Comparison of ENCODE assay signal across 13 cellular contexts in the genomic region with DNA sequence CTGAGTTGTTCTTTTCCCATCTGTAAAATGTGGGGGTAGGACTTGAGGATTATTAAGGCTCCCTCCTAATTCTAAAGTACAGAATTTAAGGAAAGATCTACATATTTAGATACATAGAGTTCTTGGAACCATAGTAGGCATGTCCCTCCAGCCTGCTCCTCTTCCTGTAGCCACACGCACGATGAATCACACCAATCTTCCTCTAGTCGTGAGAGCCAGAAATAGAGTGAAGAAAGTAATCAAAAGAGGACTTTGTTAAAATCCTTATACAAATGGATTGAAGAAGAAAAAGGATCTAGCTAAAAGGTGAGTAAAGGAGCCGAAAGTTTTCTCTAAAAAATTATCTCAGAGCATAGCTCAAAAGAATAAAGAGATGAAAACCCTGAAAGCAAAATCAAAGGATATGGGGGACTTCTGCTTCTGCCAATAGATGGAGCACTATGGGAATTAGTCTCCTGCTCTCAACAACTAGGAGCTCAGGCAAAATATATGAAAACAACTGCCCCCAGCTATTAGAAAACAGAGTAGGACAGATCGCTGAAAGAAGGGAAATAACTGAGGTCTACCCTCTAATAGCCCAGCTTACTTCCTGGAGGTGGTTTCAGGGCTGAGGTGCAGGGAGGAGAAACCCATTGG. TPM values are rescaled to one million over a fixed set of nuclear protein-coding genes. Genes with fewer than 3 reads are reported as not detected.
DNase-seq lines count a peak whose midpoint lies in the region; ATAC-seq and TF ChIP-seq lines count a peak whose summit lies in the region.
"Had no signal": no experiment of that assay in that cellular context is flagged by ENCODE, and none has a peak within 500 bp of the region (broad histone marks: within the 10 kb centered on the region; RNA-seq: fewer than 3 reads in every experiment).

No MANE protein-coding gene starts in this region.

- H2BK5ac ChIP-seq in neuronal stem cell (ENCODE audit: low read length): no peak overlapping the region

- H3F3A ChIP-seq in GM23248 (ENCODE audit: insufficient read depth): no peaks in the 10 kb centered on the region

- H2AFZ ChIP-seq in GM23248: peak overlapping the region; percentile 54
- H2AFZ ChIP-seq in neuronal stem cell (ENCODE audit: low read length): peak overlapping the region; percentile 9

- no peaks in the 10 kb centered on the region for H4K20me1 ChIP-seq in GM23248 (ENCODE audit: insufficient read depth)

- WGBS in GM23248 (ENCODE audit: low coverage in 1 of 2, low lambda C conversion rate in 2 of 2, missing lambda C conversion rate in 2 of 2), 2 experiments: 35 to 41% methylated on average over 5 of the region's 5 CpGs
- no CpG with 5 or more reads among the region's 5 CpGs for WGBS in neuronal stem cell (ENCODE audit: extremely low coverage in 2 of 2, insufficient read length in 2 of 2, insufficient replicate concordance in 1 of 2), 2 donors
- WGBS in esophagus muscularis mucosa: 59% methylated on average over 5 of the region's 5 CpGs
- WGBS in esophagus squamous epithelium, 2 donors: 22 to 37% methylated on average over 5 of the region's 5 CpGs

- H3K9ac ChIP-seq in GM23248 (no peak overlapping the region), neuronal stem cell (ENCODE audit: low read depth, low read length, poor library complexity) (no peak overlapping the region)

- no peaks in the 10 kb centered on the region for H3K27me3 ChIP-seq in GM23248 (replicated peaks; ENCODE audit: insufficient read depth)
- H3K27me3 ChIP-seq in neuronal stem cell (ENCODE audit: control insufficient read depth in 3 of 3, insufficient read depth in 3 of 3, low read depth in 1 of 3, low read length in 3 of 3): no peaks in the 10 kb centered on the region
- no peaks in the 10 kb centered on the region for H3K27me3 ChIP-seq in esophagus muscularis mucosa
- H3K27me3 ChIP-seq in esophagus squamous epithelium: no peaks in the 10 kb centered on the region

- H3K79me2 ChIP-seq in GM23248 (ENCODE audit: insufficient read depth): no peaks in the 10 kb centered on the region

- H2BK120ac ChIP-seq in neuronal stem cell (ENCODE audit: low read depth, low read length): no peak overlapping the region

- H3K4me1 ChIP-seq in GM23248 (ENCODE audit: insufficient read depth) (peaks cover 7% of the 10 kb centered on the region), neuronal stem cell (ENCODE audit: control insufficient read depth in 2 of 2, insufficient read depth in 1 of 2, low read depth in 1 of 2, low read length in 2 of 2) (peaks cover 0 to 1% of the 10 kb centered on the region in 2 donors), esophagus muscularis mucosa (no peaks in the 10 kb centered on the region), esophagus squamous epithelium (peaks cover 0 to 8% (median 0%) of the 10 kb centered on the region in 3 donors)
- H3K4me1 ChIP-seq: lower lobe of right lung had no signal

- TF ChIP-seq EP300 in esophagus muscularis mucosa (IDR thresholded peaks at IDR 0.05): no peak

- H4K91ac ChIP-seq in neuronal stem cell (ENCODE audit: low read depth, low read length, poor library complexity): no peak overlapping the region

- H3K79me1 ChIP-seq in neuronal stem cell (ENCODE audit: low read depth, low read length): no peaks in the 10 kb centered on the region

- no peak overlapping the region for H3K27ac ChIP-seq in GM23248
- no peak overlapping the region for H3K27ac ChIP-seq in neuronal stem cell (replicated peaks; ENCODE audit: low read length)
- H3K27ac ChIP-seq in esophagus muscularis mucosa (replicated peaks in 1 of 4): no peak overlapping the region
- H3K27ac ChIP-seq in esophagus squamous epithelium: no peak overlapping the region
- H3K27ac ChIP-seq: lower lobe of right lung, skin epidermis had no signal

- no peak overlapping the region for H3K4ac ChIP-seq in neuronal stem cell (ENCODE audit: low read length)

- peak; percentile 70 for DNase-seq in GM23248
- DNase-seq in OCI-M1 (lab: John Stamatoyannopoulos, UW): peak; percentile 11
- peak; percentile 74 for DNase-seq in epithelial cell of esophagus (ENCODE audit: low read depth)
- no peak for DNase-seq in neuronal stem cell (ENCODE audit: low spot score)
- no peak for DNase-seq in esophagus muscularis mucosa (ENCODE audit: extremely low spot score)
- DNase-seq in esophagus squamous epithelium (lab: John Stamatoyannopoulos, UW): no peak
- DNase-seq: lower lobe of right lung, NCI-H1417 treated with DMSO at 0.1 percent for 48 hours, NCI-H526 treated with DMSO at 0.1 percent for 48 hours, T1000 had no signal

- H3K9me3 ChIP-seq in GM23248 (ENCODE audit: low read depth) (no peaks in the 10 kb centered on the region), neuronal stem cell (replicated peaks in 1 of 2; ENCODE audit: control insufficient read depth in 2 of 2, insufficient read depth in 1 of 2, low read depth in 1 of 2, low read length in 2 of 2) (peaks cover 0 to 1% of the 10 kb centered on the region in 2 donors), esophagus muscularis mucosa (no peaks in the 10 kb centered on the region), esophagus squamous epithelium (no peaks in the 10 kb centered on the region)
- H3K9me3 ChIP-seq: lower lobe of right lung had no signal

- TF ChIP-seq CTCF in epithelial cell of esophagus (IDR thresholded peaks at IDR 0.05; ENCODE audit: insufficient read depth, low read depth, low read length, missing control alignments) (peak; percentile 28), esophagus muscularis mucosa (IDR thresholded peaks at IDR 0.05) (no peak), esophagus squamous epithelium (IDR thresholded peaks at IDR 0.05) (no peak)

- H2AK5ac ChIP-seq in neuronal stem cell (ENCODE audit: low read depth, low read length): no peak overlapping the region

- intact Hi-C loops in esophagus muscularis mucosa (cut with DNase I): no loop called here
- intact Hi-C loops in esophagus squamous epithelium (cut with DNase I): no loop called here

- TF ChIP-seq POLR2A in esophagus muscularis mucosa (IDR thresholded peaks at IDR 0.05; ENCODE audit: low read depth) (no peak), esophagus squamous epithelium (IDR thresholded peaks at IDR 0.05) (no peak)

- H3K4me3 ChIP-seq in GM23248 (0 out of 2 replicates have a peak overlapping the region, but pooled peaks have one; percentile 16), epithelial cell of esophagus (ENCODE audit: low read length) (no peak overlapping the region), neuronal stem cell (ENCODE audit: low read length in 2 of 2) (no peak overlapping the region), esophagus muscularis mucosa (no peak overlapping the region), esophagus squamous epithelium (no peak overlapping the region)
- H3K4me3 ChIP-seq: lower lobe of right lung, skin epidermis had no signal

- no peak overlapping the region for H2BK15ac ChIP-seq in neuronal stem cell (ENCODE audit: low read length)

- H3K4me2 ChIP-seq in GM23248 (ENCODE audit: unreplicated experiment) (peak overlapping the region; percentile 29), neuronal stem cell (ENCODE audit: insufficient read depth, low read length, poor library complexity, severe bottlenecking) (no peak overlapping the region)

- H2BK12ac ChIP-seq in neuronal stem cell (ENCODE audit: low read length): no peak overlapping the region

- H3K36me3 ChIP-seq in GM23248 (ENCODE audit: low read depth) (no peaks in the 10 kb centered on the region), neuronal stem cell (replicated peaks in 1 of 2; ENCODE audit: control insufficient read depth in 2 of 2, insufficient read depth in 2 of 2, low read length in 2 of 2) (no peaks in the 10 kb centered on the region), esophagus muscularis mucosa (no peaks in the 10 kb centered on the region), esophagus squamous epithelium (no peaks in the 10 kb centered on the region)
- H3K36me3 ChIP-seq: lower lobe of right lung had no signal

- in situ Hi-C loops in GM23248 (cut with MboI): no loop called here

- ATAC-seq in HG03039 (IDR thresholded peaks at IDR 0.05; ENCODE audit: unreplicated experiment): no peak
- ATAC-seq: lower lobe of right lung, Right ventricle myocardium inferior had no signal

- no peak overlapping the region for H3K14ac ChIP-seq in neuronal stem cell (ENCODE audit: low read length)

- H3K18ac ChIP-seq in neuronal stem cell (ENCODE audit: low read length): no peak overlapping the region

- H3K9me2 ChIP-seq in GM23248 (ENCODE audit: insufficient read depth): no peaks in the 10 kb centered on the region

- H4K8ac ChIP-seq in neuronal stem cell (ENCODE audit: low read depth, low read length): no peak overlapping the region

- no peak overlapping the region for H3K23ac ChIP-seq in neuronal stem cell (ENCODE audit: low read depth, low read length, poor library complexity)

RNA-seq across cellular contexts. Expression of gene C1orf141, which starts 8.5 kb away (rescaled TPM):
- total RNA-seq in GM23248 (2014; rRNA removed; shearing (Covaris generic)): not detected in 2 replicates
- not detected in 2 replicates for polyA plus RNA-seq in GM23248 (2016; fragmentation: Nextera tagmentation; extraction: Ambion mirVana)
- polyA plus RNA-seq in neuronal stem cell (2013, experiment 1 of 2): 0.06 TPM
- polyA plus RNA-seq in neuronal stem cell (2013, experiment 2 of 2): 0.12 TPM
- total RNA-seq in esophagus muscularis mucosa (not detected), esophagus squamous epithelium (not detected)
- total RNA-seq: Right ventricle myocardium inferior had no signal

RNA-seq across cellular contexts. Expression of gene IL23R, which starts 40.0 kb away (rescaled TPM):
- total RNA-seq in GM23248 (2014; rRNA removed; shearing (Covaris generic)): not detected in 2 replicates
- not detected in 2 replicates for polyA plus RNA-seq in GM23248 (2016; fragmentation: Nextera tagmentation; extraction: Ambion mirVana)
- not detected for polyA plus RNA-seq in neuronal stem cell (2013, experiment 1 of 2)
- not detected for polyA plus RNA-seq in neuronal stem cell (2013, experiment 2 of 2)
- total RNA-seq in esophagus muscularis mucosa (not detected), esophagus squamous epithelium (under 1 TPM in 2 of 4 donors, not detected in 2; under 0.01 to 0.22 TPM)
- total RNA-seq: Right ventricle myocardium inferior had no signal

Comparison
In these comparisons a context has a peak if more than half of its experiments do, and no peak if none do; other contexts are left out.
1. DNase-seq: peak in GM23248 (single experiment), OCI-M1 (single experiment) and epithelial cell of esophagus (single experiment); none in neuronal stem cell (single experiment), esophagus muscularis mucosa (single experiment) and esophagus squamous epithelium (single experiment).